26 cellular contexts compared by ENCODE assay signal in genomic region chr18:35077937-35078336, GRCh38. TPM values are rescaled to one million over a fixed set of nuclear protein-coding genes. Genes with fewer than 3 reads are reported as not detected.
A peak's percentile ranks its signal among the peaks of the same experiment; 100 is the strongest.
DNase-seq lines count a peak whose midpoint lies in the region; ATAC-seq, FAIRE-seq and TF ChIP-seq lines count a peak whose summit lies in the region.
"Had no signal": no experiment of that assay in that cellular context is flagged by ENCODE, and none has a peak within 500 bp of the region (broad histone marks: within the 10 kb centered on the region; RNA-seq: fewer than 3 reads in every experiment).

No MANE protein-coding gene starts in this region.

- H3K9me3 Mint-ChIP-seq in astrocyte (ENCODE audit: unreplicated experiment): peaks cover 2% of the 10 kb centered on the region
- no peaks in the 10 kb centered on the region for H3K9me3 Mint-ChIP-seq in osteocyte (ENCODE audit: unreplicated experiment)

- H3K4me3 Mint-ChIP-seq in astrocyte (ENCODE audit: unreplicated experiment): no peak overlapping the region
- H3K4me3 Mint-ChIP-seq in osteocyte (ENCODE audit: unreplicated experiment): no peak overlapping the region
- H3K4me3 Mint-ChIP-seq: CD4-positive, CD25-positive, alpha-beta regulatory T cell had no signal

- TF ChIP-seq CTCF in astrocyte (IDR thresholded peaks at IDR 0.05; ENCODE audit: insufficient read depth, low read depth, low read length) (no peak), endothelial cell of umbilical vein (IDR thresholded peaks at IDR 0.05; ENCODE audit: extremely low read depth in 1 of 2, insufficient read depth in 1 of 2, low read depth in 1 of 2, low read length in 2 of 2) (no peak), osteocyte (IDR thresholded peaks at IDR 0.05) (no peak), suprapubic skin (IDR thresholded peaks at IDR 0.05) (no peak)

- H3K4me3 ChIP-seq in ACC112 (ENCODE audit: low read depth, low read length): no peak overlapping the region
- no peak overlapping the region for H3K4me3 ChIP-seq in astrocyte (ENCODE audit: insufficient read depth, low read depth, low read length)
- no peak overlapping the region for H3K4me3 ChIP-seq in endothelial cell of umbilical vein (replicated peaks in 1 of 3; ENCODE audit: insufficient read depth in 1 of 3, low read depth in 1 of 3, low read length in 3 of 3)
- H3K4me3 ChIP-seq in suprapubic skin: no peak overlapping the region
- H3K4me3 ChIP-seq: GM23248 had no signal

- BruUV-seq in endothelial cell of umbilical vein (replicated peaks; lab: Mats Ljungman, UMichigan): no TSS peak

- intact Hi-C loops in endothelial cell of umbilical vein (cut with micrococcal nuclease) (loop anchor here (2.0 to 10.0 kb wide), 4 partner anchors 33 to 537 kb away; no protein-coding TSS in a partner anchor), posterior vena cava (cut with DNase I) (loop anchor here in 1 of 2 donors (5.0 kb wide), 1 partner anchor 366 kb away; the partner anchor contains the start of gene DTNA)

- H3K27ac Mint-ChIP-seq in astrocyte (ENCODE audit: unreplicated experiment) (no peak overlapping the region), osteocyte (ENCODE audit: unreplicated experiment) (peak overlapping the region; percentile 39)
- H3K27ac Mint-ChIP-seq: CD4-positive, CD25-positive, alpha-beta regulatory T cell had no signal

- H2AFZ ChIP-seq in ACC112 (ENCODE audit: low read length, unreplicated experiment): no peak overlapping the region
- no peak overlapping the region for H2AFZ ChIP-seq in astrocyte (ENCODE audit: low read depth, low read length)
- H2AFZ ChIP-seq in endothelial cell of umbilical vein (ENCODE audit: low read depth, low read length): no peak overlapping the region
- H2AFZ ChIP-seq: GM23248 had no signal

- DNase-seq in astrocyte (ENCODE audit: low read depth) (peak; percentile 18), endothelial cell of umbilical vein (ENCODE audit: low read depth, low spot score) (peak; percentile 81), osteocyte (ENCODE audit: extremely low spot score, unreplicated experiment) (no peak), NCI-H2081 treated with DMSO at 0.1 percent for 48 hours (lab: John Stamatoyannopoulos, UW) (no peak), posterior vena cava (ENCODE audit: low spot score) (no peak), suprapubic skin (ENCODE audit: low spot score in 2 of 2) (no peak)
- DNase-seq: 8988T; CD4-positive, CD25-positive, alpha-beta regulatory T cell; DMS53; GM23248; H7; KBM-7; MM.1S; NCI-H1048; NCI-H1417; NCI-H1694; NCI-H2029 treated with DMSO at 0.1 percent for 48 hours; NCI-H2171; NCI-H226; NCI-H510A; NCI-H69; RPMI8226; SHP77 had no signal

- dilution Hi-C loops in endothelial cell of umbilical vein (cut with MboI; ENCODE audit: extremely low pct_ligation_motif_present, low sequenced_read_pairs): no loop called here

- no peak for ATAC-seq in HG03571 (IDR thresholded peaks at IDR 0.05; ENCODE audit: unreplicated experiment)

- H3K36me3 Mint-ChIP-seq in astrocyte (ENCODE audit: low read depth, unreplicated experiment) (no peaks in the 10 kb centered on the region), osteocyte (ENCODE audit: unreplicated experiment) (peaks cover 15% of the 10 kb centered on the region)

- H3K27me3 ChIP-seq in ACC112 (ENCODE audit: insufficient read depth, low read length) (no peaks in the 10 kb centered on the region), astrocyte (ENCODE audit: insufficient read depth, low read length) (no peaks in the 10 kb centered on the region), endothelial cell of umbilical vein (ENCODE audit: control insufficient read depth in 2 of 2, insufficient read depth in 2 of 2, low read length in 2 of 2) (no peaks in the 10 kb centered on the region), suprapubic skin (no peaks in the 10 kb centered on the region)

- FAIRE-seq in astrocyte (lab: Jason Lieb, UNC) (peak; percentile 65), endothelial cell of umbilical vein (lab: Jason Lieb, UNC) (peak; percentile 84)
- FAIRE-seq: HTR-8/SVneo had no signal

- H3K9ac ChIP-seq in astrocyte (ENCODE audit: low read length): no peak overlapping the region
- peak overlapping the region; percentile 69 for H3K9ac ChIP-seq in endothelial cell of umbilical vein (replicated peaks; ENCODE audit: extremely low read depth, insufficient read depth, low read length)
- H3K9ac ChIP-seq: GM23248 had no signal

- CTCF ChIA-PET in endothelial cell of umbilical vein (lab: Charles Lee): interaction anchor here (0.9 to 1.3 kb wide), 5 partner anchors 9 to 72 kb away, joined by 3 to 4 read pairs (median 3); no protein-coding TSS in a partner anchor

- H3K4me1 Mint-ChIP-seq in astrocyte (ENCODE audit: low read depth, unreplicated experiment) (peaks cover 20% of the 10 kb centered on the region), osteocyte (ENCODE audit: unreplicated experiment) (peaks cover 65% of the 10 kb centered on the region)

- H3K27me3 Mint-ChIP-seq in astrocyte (ENCODE audit: low read depth, unreplicated experiment): no peaks in the 10 kb centered on the region
- H3K27me3 Mint-ChIP-seq in osteocyte (ENCODE audit: unreplicated experiment): no peaks in the 10 kb centered on the region
- H3K27me3 Mint-ChIP-seq: CD4-positive, CD25-positive, alpha-beta regulatory T cell had no signal

- H3K9me3 ChIP-seq in astrocyte (ENCODE audit: insufficient read depth, low read depth, low read length) (no peaks in the 10 kb centered on the region), endothelial cell of umbilical vein (replicated peaks; ENCODE audit: control insufficient read depth, insufficient read depth, low read length) (no peaks in the 10 kb centered on the region), suprapubic skin (no peaks in the 10 kb centered on the region)

- H3K9me1 ChIP-seq in endothelial cell of umbilical vein (replicated peaks; ENCODE audit: control insufficient read depth, extremely low read depth, insufficient read depth, low read length): no peaks in the 10 kb centered on the region

- H3K27ac ChIP-seq in ACC112 (ENCODE audit: low read depth, low read length): 0 out of 2 replicates have a peak overlapping the region, but pooled peaks have one; percentile 2
- no peak overlapping the region for H3K27ac ChIP-seq in astrocyte (ENCODE audit: low read depth, low read length)
- peak overlapping the region; percentile 98 for H3K27ac ChIP-seq in endothelial cell of umbilical vein (ENCODE audit: insufficient read depth, low read depth, low read length)
- H3K27ac ChIP-seq in suprapubic skin: no peak overlapping the region
- H3K27ac ChIP-seq: GM23248 had no signal

- POLR2A ChIA-PET in endothelial cell of umbilical vein (lab: Charles Lee): interaction anchor here (1.0 kb wide), 1 partner anchor 36 kb away, joined by 5 read pairs; the partner anchor contains the start of gene MAPRE2

- peak; percentile 19 for TF ChIP-seq POLR2A in endothelial cell of umbilical vein (IDR thresholded peaks at IDR 0.05; ENCODE audit: low read depth, low read length)
- TF ChIP-seq POLR2A in suprapubic skin (IDR thresholded peaks at IDR 0.05): no peak

- H3K36me3 ChIP-seq in ACC112 (ENCODE audit: insufficient read depth, low read length): no peaks in the 10 kb centered on the region
- no peaks in the 10 kb centered on the region for H3K36me3 ChIP-seq in astrocyte (ENCODE audit: insufficient read depth, low read length)
- H3K36me3 ChIP-seq in endothelial cell of umbilical vein (ENCODE audit: control insufficient read depth in 2 of 2, extremely low read depth in 1 of 2, insufficient read depth in 2 of 2, low read length in 2 of 2): peaks cover 0 to 2% of the 10 kb centered on the region in 2 experiments
- no peaks in the 10 kb centered on the region for H3K36me3 ChIP-seq in suprapubic skin

- no peak for TF ChIP-seq EP300 in suprapubic skin (IDR thresholded peaks at IDR 0.05)

- H3K79me2 ChIP-seq in ACC112 (ENCODE audit: control insufficient read depth, insufficient read depth, low read length, unreplicated experiment): peaks cover 5% of the 10 kb centered on the region
- H3K79me2 ChIP-seq in astrocyte (ENCODE audit: insufficient read depth, low read length): no peaks in the 10 kb centered on the region
- H3K79me2 ChIP-seq in endothelial cell of umbilical vein (ENCODE audit: control insufficient read depth, insufficient read depth, low read length): peaks cover 49% of the 10 kb centered on the region

- H3K4me1 ChIP-seq in ACC112 (ENCODE audit: control insufficient read depth, insufficient read depth, low read length, unreplicated experiment): peaks cover 50% of the 10 kb centered on the region
- H3K4me1 ChIP-seq in astrocyte (ENCODE audit: insufficient read depth, low read length): peaks cover 12% of the 10 kb centered on the region
- H3K4me1 ChIP-seq in endothelial cell of umbilical vein (ENCODE audit: control insufficient read depth, extremely low read depth, insufficient read depth, low read length): peaks cover 66% of the 10 kb centered on the region
- peaks cover 7% of the 10 kb centered on the region for H3K4me1 ChIP-seq in suprapubic skin

- H4K20me1 ChIP-seq in astrocyte (ENCODE audit: insufficient read depth, low read length) (no peaks in the 10 kb centered on the region), endothelial cell of umbilical vein (replicated peaks; ENCODE audit: control insufficient read depth, extremely low read depth, insufficient read depth, low read length) (no peaks in the 10 kb centered on the region)

- H3K4me2 ChIP-seq in astrocyte (ENCODE audit: low read length) (no peak overlapping the region), endothelial cell of umbilical vein (ENCODE audit: insufficient read depth, low read length) (peak overlapping the region; percentile 91)

TF ChIP-seq in endothelial cell of umbilical vein, 7 proteins besides CTCF, POLR2A, EP300 and RAD21:
- TF ChIP-seq GATA2 (IDR thresholded peaks at IDR 0.05; ENCODE audit: insufficient read depth, insufficient read length, low read depth, low read length) (peak; percentile 34), JUN (IDR thresholded peaks at IDR 0.05; ENCODE audit: borderline replicate concordance, insufficient read depth, insufficient read length, low read depth) (peak; percentile 51), POLR2AphosphoS5 (IDR thresholded peaks at IDR 0.05; ENCODE audit: insufficient read depth, low read depth, low read length) (peak; percentile 10), MYC (IDR thresholded peaks at IDR 0.05; ENCODE audit: low read depth, low read length) (no peak), FOS (IDR thresholded peaks at IDR 0.05; ENCODE audit: borderline replicate concordance, insufficient read depth, low read length) (peak; percentile 42)

RNA-seq across cellular contexts. Expression of gene MAPRE2, which starts 36.7 kb away (rescaled TPM):
- total RNA-seq in astrocyte (27.4 and 33.8 TPM in 2 replicates), endothelial cell of umbilical vein (111 and 117 TPM in 2 replicates), osteocyte (49.8 and 50.0 TPM in 2 replicates), posterior vena cava (10 to 100 TPM; 38.7 to 52.8 TPM), suprapubic skin (10 to 100 TPM; 29.9 to 51.2 (median 37.2) TPM)
- polyA plus RNA-seq in endothelial cell of umbilical vein: 141 and 148 TPM in 2 replicates
- polyA plus RNA-seq in endothelial cell of umbilical vein (2011; cell fraction: cytosol; rRNA removed): 144 and 152 TPM in 2 replicates
- 140 and 156 TPM in 2 replicates for polyA plus RNA-seq in endothelial cell of umbilical vein (2011; cell fraction: nucleus; rRNA removed)
- 85.6 and 119 TPM in 2 replicates for polyA plus RNA-seq in endothelial cell of umbilical vein (2012)
- polyA minus RNA-seq in endothelial cell of umbilical vein: 256 and 277 TPM in 2 replicates
- polyA minus RNA-seq in endothelial cell of umbilical vein (2011; cell fraction: cytosol; rRNA and poly(A)+ RNA removed): 18.7 TPM
- polyA minus RNA-seq in endothelial cell of umbilical vein (2011; cell fraction: nucleus; rRNA and poly(A)+ RNA removed): 306 and 317 TPM in 2 replicates

Comparison
In these comparisons a context has a peak if more than half of its experiments do, and no peak if none do; other contexts are left out.
1. H3K27ac ChIP-seq: peak in ACC112 (single experiment) and endothelial cell of umbilical vein (single experiment); none in astrocyte (single experiment) and suprapubic skin (single experiment).
2. DNase-seq: peak in astrocyte (single experiment) and endothelial cell of umbilical vein (single experiment); none in osteocyte (single experiment), NCI-H2081 treated with DMSO at 0.1 percent for 48 hours (single experiment), posterior vena cava (single experiment) and suprapubic skin (0 of 2).